In the genomic region with DNA sequence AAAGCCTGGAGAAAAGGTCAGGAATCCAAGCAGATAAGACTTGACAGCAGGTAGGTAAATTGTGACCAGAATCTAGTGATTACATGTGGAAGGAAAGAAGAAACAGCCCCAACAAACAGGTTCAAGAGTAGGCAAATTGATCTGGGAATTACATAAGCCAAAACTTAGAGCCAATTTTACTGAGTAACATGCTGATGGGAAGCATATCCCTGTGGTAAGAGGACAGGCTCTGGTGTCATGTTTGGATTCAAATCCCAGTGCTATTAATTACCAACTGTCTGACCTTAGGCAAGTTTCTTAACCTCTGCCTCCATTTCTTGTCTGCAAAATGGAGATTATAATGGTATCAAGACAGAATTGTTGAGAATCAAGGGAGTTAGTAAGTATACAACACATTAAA, we compare ENCODE assay signal across 2 cellular contexts.
TF ChIP-seq lines count a peak whose summit lies in the region.

No MANE protein-coding gene starts in this region.

TF ChIP-seq in HepG2, 621 proteins besides CTCF, POLR2A, EP300 and RAD21:
- TF ChIP-seq, protein P1, sequence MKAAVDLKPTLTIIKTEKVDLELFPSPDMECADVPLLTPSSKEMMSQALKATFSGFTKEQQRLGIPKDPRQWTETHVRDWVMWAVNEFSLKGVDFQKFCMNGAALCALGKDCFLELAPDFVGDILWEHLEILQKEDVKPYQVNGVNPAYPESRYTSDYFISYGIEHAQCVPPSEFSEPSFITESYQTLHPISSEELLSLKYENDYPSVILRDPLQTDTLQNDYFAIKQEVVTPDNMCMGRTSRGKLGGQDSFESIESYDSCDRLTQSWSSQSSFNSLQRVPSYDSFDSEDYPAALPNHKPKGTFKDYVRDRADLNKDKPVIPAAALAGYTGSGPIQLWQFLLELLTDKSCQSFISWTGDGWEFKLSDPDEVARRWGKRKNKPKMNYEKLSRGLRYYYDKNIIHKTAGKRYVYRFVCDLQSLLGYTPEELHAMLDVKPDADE (CRISPR knock-in tag; IDR thresholded peaks at IDR 0.05) = no peak
- TF ChIP-seq MAFK (conservative IDR thresholded peaks at IDR 0.05 in 1 of 2, IDR thresholded peaks at IDR 0.05 in 1 of 2; ENCODE audit: low read length in 2 of 2) = no peak
- TF ChIP-seq, protein P2, sequence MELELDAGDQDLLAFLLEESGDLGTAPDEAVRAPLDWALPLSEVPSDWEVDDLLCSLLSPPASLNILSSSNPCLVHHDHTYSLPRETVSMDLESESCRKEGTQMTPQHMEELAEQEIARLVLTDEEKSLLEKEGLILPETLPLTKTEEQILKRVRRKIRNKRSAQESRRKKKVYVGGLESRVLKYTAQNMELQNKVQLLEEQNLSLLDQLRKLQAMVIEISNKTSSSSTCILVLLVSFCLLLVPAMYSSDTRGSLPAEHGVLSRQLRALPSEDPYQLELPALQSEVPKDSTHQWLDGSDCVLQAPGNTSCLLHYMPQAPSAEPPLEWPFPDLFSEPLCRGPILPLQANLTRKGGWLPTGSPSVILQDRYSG (CRISPR knock-in tag; IDR thresholded peaks at IDR 0.05) = no peak
- TF ChIP-seq NFKBIZ (CRISPR knock-in tag; IDR thresholded peaks at IDR 0.05) = no peak
- no peak for TF ChIP-seq ZNF256 (CRISPR knock-in tag; conservative IDR thresholded peaks at IDR 0.05)
- no peak for TF ChIP-seq NR1H2 (CRISPR knock-in tag; IDR thresholded peaks at IDR 0.05; ENCODE audit: borderline replicate concordance, low read depth)
- TF ChIP-seq ZNF7 (CRISPR knock-in tag; IDR thresholded peaks at IDR 0.05) = no peak
- TF ChIP-seq MYNN (CRISPR knock-in tag; IDR thresholded peaks at IDR 0.05; ENCODE audit: low read depth) = no peak

TF ChIP-seq in SK-N-SH treated with all-trans-retinoic acid at 6 μM for 48 hours, 23 proteins besides CTCF, POLR2A, EP300 and RAD21:
- TF ChIP-seq ESRRG (CRISPR knock-in tag; IDR thresholded peaks at IDR 0.05) = no peak
- TF ChIP-seq BACH2 (CRISPR knock-in tag; IDR thresholded peaks at IDR 0.05; ENCODE audit: borderline replicate concordance) = no peak
- no peak for TF ChIP-seq CSDC2 (CRISPR knock-in tag; IDR thresholded peaks at IDR 0.05)
- no peak for TF ChIP-seq ISL1 (CRISPR knock-in tag; IDR thresholded peaks at IDR 0.05)
- TF ChIP-seq ZFP30 (CRISPR knock-in tag; IDR thresholded peaks at IDR 0.05) = no peak
- TF ChIP-seq ZNF8 (CRISPR knock-in tag; IDR thresholded peaks at IDR 0.05) = no peak
- TF ChIP-seq, protein P3, sequence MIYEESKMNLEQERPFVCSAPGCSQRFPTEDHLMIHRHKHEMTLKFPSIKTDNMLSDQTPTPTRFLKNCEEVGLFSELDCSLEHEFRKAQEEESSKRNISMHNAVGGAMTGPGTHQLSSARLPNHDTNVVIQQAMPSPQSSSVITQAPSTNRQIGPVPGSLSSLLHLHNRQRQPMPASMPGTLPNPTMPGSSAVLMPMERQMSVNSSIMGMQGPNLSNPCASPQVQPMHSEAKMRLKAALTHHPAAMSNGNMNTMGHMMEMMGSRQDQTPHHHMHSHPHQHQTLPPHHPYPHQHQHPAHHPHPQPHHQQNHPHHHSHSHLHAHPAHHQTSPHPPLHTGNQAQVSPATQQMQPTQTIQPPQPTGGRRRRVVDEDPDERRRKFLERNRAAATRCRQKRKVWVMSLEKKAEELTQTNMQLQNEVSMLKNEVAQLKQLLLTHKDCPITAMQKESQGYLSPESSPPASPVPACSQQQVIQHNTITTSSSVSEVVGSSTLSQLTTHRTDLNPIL (CRISPR knock-in tag; IDR thresholded peaks at IDR 0.05; ENCODE audit: low read depth) = no peak
- TF ChIP-seq ARNTL (CRISPR knock-in tag; IDR thresholded peaks at IDR 0.05; ENCODE audit: borderline replicate concordance, low read depth) = no peak
- TF ChIP-seq, protein P4, sequence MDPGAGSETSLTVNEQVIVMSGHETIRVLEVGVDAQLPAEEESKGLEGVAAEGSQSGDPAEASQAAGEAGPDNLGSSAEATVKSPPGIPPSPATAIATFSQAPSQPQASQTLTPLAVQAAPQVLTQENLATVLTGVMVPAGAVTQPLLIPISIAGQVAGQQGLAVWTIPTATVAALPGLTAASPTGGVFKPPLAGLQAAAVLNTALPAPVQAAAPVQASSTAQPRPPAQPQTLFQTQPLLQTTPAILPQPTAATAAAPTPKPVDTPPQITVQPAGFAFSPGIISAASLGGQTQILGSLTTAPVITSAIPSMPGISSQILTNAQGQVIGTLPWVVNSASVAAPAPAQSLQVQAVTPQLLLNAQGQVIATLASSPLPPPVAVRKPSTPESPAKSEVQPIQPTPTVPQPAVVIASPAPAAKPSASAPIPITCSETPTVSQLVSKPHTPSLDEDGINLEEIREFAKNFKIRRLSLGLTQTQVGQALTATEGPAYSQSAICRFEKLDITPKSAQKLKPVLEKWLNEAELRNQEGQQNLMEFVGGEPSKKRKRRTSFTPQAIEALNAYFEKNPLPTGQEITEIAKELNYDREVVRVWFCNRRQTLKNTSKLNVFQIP (CRISPR knock-in tag; IDR thresholded peaks at IDR 0.05; ENCODE audit: borderline replicate concordance, low read depth) = no peak
- TF ChIP-seq OSR1 (CRISPR knock-in tag; IDR thresholded peaks at IDR 0.05) = no peak
- TF ChIP-seq ZNF70 (CRISPR knock-in tag; IDR thresholded peaks at IDR 0.05) = no peak
